In genomic region chr7:5643280-5643679, GRCh38 we compare ENCODE assay signal across 8 cellular contexts. TPM values are rescaled to one million over a fixed set of nuclear protein-coding genes. Genes with fewer than 3 reads are reported as not detected.
DNase-seq lines count a peak whose midpoint lies in the region; ATAC-seq, FAIRE-seq and TF ChIP-seq lines count a peak whose summit lies in the region.
"Had no signal": no experiment of that assay in that cellular context is flagged by ENCODE, and none has a peak within 500 bp of the region (broad histone marks: within the 10 kb centered on the region; RNA-seq: fewer than 3 reads in every experiment).

No MANE protein-coding gene starts in this region.

- H3K9me3 ChIP-seq in Loucy (ENCODE audit: insufficient read depth, low read depth, low read length): no peaks in the 10 kb centered on the region
- H3K9me3 ChIP-seq in small intestine (ENCODE audit: control insufficient read depth, low read depth): no peaks in the 10 kb centered on the region
- H3K9me3 ChIP-seq in SJCRH30 (replicated peaks): no peaks in the 10 kb centered on the region

- H3K4me1 ChIP-seq in Loucy (ENCODE audit: insufficient read depth, low read length, poor library complexity, severe bottlenecking) (peaks cover 34% of the 10 kb centered on the region), small intestine (ENCODE audit: control insufficient read depth in 2 of 2, insufficient read depth in 1 of 2, low read depth in 1 of 2, low read length in 1 of 2) (no peaks in the 10 kb centered on the region), SJCRH30 (peaks cover 25% of the 10 kb centered on the region)

- WGBS in small intestine, 3 donors: 62 to 90% (median 73%) methylated on average over 7 of the region's 7 CpGs

- peak overlapping the region; percentile 74 for H3K27ac Mint-ChIP-seq in activated CD4-positive, alpha-beta T cell treated with anti-CD3 and anti-CD28 coated beads, Interleukin-2, amount 10 ng/mL, durations not matched to agents 7 days and 5 days

- no peaks in the 10 kb centered on the region for H3K9me3 Mint-ChIP-seq in activated CD4-positive, alpha-beta T cell treated with anti-CD3 and anti-CD28 coated beads, Interleukin-2, amount 10 ng/mL, durations not matched to agents 7 days and 5 days

- H3K27me3 Mint-ChIP-seq in activated CD4-positive, alpha-beta T cell treated with anti-CD3 and anti-CD28 coated beads, Interleukin-2, amount 10 ng/mL, durations not matched to agents 7 days and 5 days: no peaks in the 10 kb centered on the region

- H3K27me3 ChIP-seq in Loucy (ENCODE audit: insufficient read depth, low read length, poor library complexity, severe bottlenecking) (no peaks in the 10 kb centered on the region), small intestine (ENCODE audit: control insufficient read depth in 2 of 2, insufficient read depth in 2 of 2, low read length in 2 of 2) (no peaks in the 10 kb centered on the region), SJCRH30 (no peaks in the 10 kb centered on the region)

- ATAC-seq in GM19035 (IDR thresholded peaks at IDR 0.05; ENCODE audit: unreplicated experiment) (no peak), GM19467 (IDR thresholded peaks at IDR 0.05; ENCODE audit: unreplicated experiment) (no peak)

- CTCF ChIA-PET in activated CD4-positive, alpha-beta T cell treated with anti-CD3 and anti-CD28 coated beads, Interleukin-2, amount 10 ng/mL, durations not matched to agents 7 days and 5 days (lab: Charles Lee): interaction anchor here (0.7 to 2.8 kb wide), 9 partner anchors 11 to 148 kb away, joined by 3 to 15 read pairs (median 4); no protein-coding TSS in a partner anchor

- H4K20me1 ChIP-seq in Loucy (ENCODE audit: insufficient read depth, low read length, poor library complexity, severe bottlenecking): no peaks in the 10 kb centered on the region

- peak; percentile 51 for DNase-seq in activated CD4-positive, alpha-beta T cell treated with anti-CD3 and anti-CD28 coated beads, Interleukin-2, amount 10 ng/mL, durations not matched to agents 7 days and 5 days
- DNase-seq in fibroblast of pulmonary artery (ENCODE audit: low read depth): peak; percentile 34
- peak; percentile 19 for DNase-seq in small intestine
- DNase-seq in SJCRH30: no peak

- H3K4me1 Mint-ChIP-seq in activated CD4-positive, alpha-beta T cell treated with anti-CD3 and anti-CD28 coated beads, Interleukin-2, amount 10 ng/mL, durations not matched to agents 7 days and 5 days: peaks cover 38% of the 10 kb centered on the region

- H3K4me3 Mint-ChIP-seq in activated CD4-positive, alpha-beta T cell treated with anti-CD3 and anti-CD28 coated beads, Interleukin-2, amount 10 ng/mL, durations not matched to agents 7 days and 5 days: peak overlapping the region; percentile 8

- H3K4me3 ChIP-seq in Loucy (ENCODE audit: low read length, poor library complexity, severe bottlenecking): peak overlapping the region; percentile 69
- no peak overlapping the region for H3K4me3 ChIP-seq in fibroblast of pulmonary artery (replicated peaks; ENCODE audit: low read depth, low read length)
- H3K4me3 ChIP-seq in small intestine (ENCODE audit: low read depth in 1 of 2, low read length in 2 of 2): no peak overlapping the region
- H3K4me3 ChIP-seq in SJCRH30: no peak overlapping the region

- no peaks in the 10 kb centered on the region for H3K79me2 ChIP-seq in Loucy (ENCODE audit: insufficient read depth, low read length)

- peak overlapping the region; percentile 74 for H3K9ac ChIP-seq in Loucy (ENCODE audit: low read depth, low read length, poor library complexity, severe bottlenecking)

- H3K27ac ChIP-seq in small intestine (ENCODE audit: low read depth in 1 of 2, low read length in 1 of 2) (peak overlapping the region in 1 of 2 donors; percentile 1), SJCRH30 (no peak overlapping the region)

- H3F3A ChIP-seq in Loucy (ENCODE audit: low read depth): peaks cover 16% of the 10 kb centered on the region; the same call in 1 of the 2 replicates

- no peak for FAIRE-seq in small intestine (lab: Jason Lieb, UNC)
- FAIRE-seq: TTC549 had no signal

- POLR2A ChIA-PET in activated CD4-positive, alpha-beta T cell treated with anti-CD3 and anti-CD28 coated beads, Interleukin-2, amount 10 ng/mL, durations not matched to agents 7 days and 5 days (lab: Charles Lee): no interaction called here

- H3K9me2 ChIP-seq in Loucy (replicated peaks; ENCODE audit: low read depth, low read length): no peaks in the 10 kb centered on the region

- peaks cover 41% of the 10 kb centered on the region for H3K36me3 Mint-ChIP-seq in activated CD4-positive, alpha-beta T cell treated with anti-CD3 and anti-CD28 coated beads, Interleukin-2, amount 10 ng/mL, durations not matched to agents 7 days and 5 days (ENCODE audit: low read depth)

- peak overlapping the region; percentile 67 for H2AFZ ChIP-seq in Loucy (ENCODE audit: low read length)

- TF ChIP-seq CTCF in Loucy (conservative IDR thresholded peaks at IDR 0.05; ENCODE audit: low read length): no peak; the same call in 1 of the 2 replicates
- TF ChIP-seq CTCF in fibroblast of pulmonary artery (IDR thresholded peaks at IDR 0.05; ENCODE audit: low read length, missing control alignments): no peak

- peaks cover 42% of the 10 kb centered on the region; the same call in 1 of the 2 replicates for H3K36me3 ChIP-seq in Loucy (ENCODE audit: insufficient read depth, low read length)
- H3K36me3 ChIP-seq in small intestine (ENCODE audit: control insufficient read depth in 2 of 2, insufficient read depth in 2 of 2, low read length in 2 of 2): peaks cover 2 to 8% of the 10 kb centered on the region in 2 donors
- peaks cover 26% of the 10 kb centered on the region for H3K36me3 ChIP-seq in SJCRH30

- peak overlapping the region; percentile 91 for H3K4me2 ChIP-seq in Loucy (ENCODE audit: low read depth, low read length, poor library complexity, severe bottlenecking)

RNA-seq across cellular contexts. Expression of gene FSCN1, which starts 50.7 kb away (rescaled TPM):
- total RNA-seq in activated CD4-positive, alpha-beta T cell treated with anti-CD3 and anti-CD28 coated beads, Interleukin-2, amount 10 ng/mL, durations not matched to agents 7 days and 5 days: 1 to 10 TPM; 4.2 to 4.6 TPM
- polyA plus RNA-seq in small intestine: 10 to 100 TPM in 1 of 3 donors, 1 to 10 TPM in 1, under 1 TPM in 1; 0.67 to 13.3 (median 7.0) TPM
- 436 and 446 TPM in 2 replicates for total RNA-seq in SJCRH30 (2014; rRNA removed; shearing (Covaris generic))

Comparison
In these comparisons a context has a peak if more than half of its experiments do, and no peak if none do; other contexts are left out.
1. DNase-seq: peak in activated CD4-positive, alpha-beta T cell treated with anti-CD3 and anti-CD28 coated beads, Interleukin-2, amount 10 ng/mL, durations not matched to agents 7 days and 5 days (single experiment), fibroblast of pulmonary artery (single experiment) and small intestine (single experiment); none in SJCRH30 (0 of 2).
2. RNA of gene FSCN1, which starts 50.7 kb away (total RNA-seq): 436 to 446 TPM in SJCRH30; 4.2 to 4.6 TPM in activated CD4-positive, alpha-beta T cell treated with anti-CD3 and anti-CD28 coated beads, Interleukin-2, amount 10 ng/mL, durations not matched to agents 7 days and 5 days; every median in the first group is over 10 times any median in the second.